ENCODE assay signal across 17 cellular contexts in genomic region chr10:82378146-82378545, GRCh38.
DNase-seq lines count a peak whose midpoint lies in the region; ATAC-seq and TF ChIP-seq lines count a peak whose summit lies in the region.
"Had no signal": no experiment of that assay in that cellular context is flagged by ENCODE, and none has a peak within 500 bp of the region (broad histone marks: within the 10 kb centered on the region; RNA-seq: fewer than 3 reads in every experiment).

No MANE protein-coding gene starts in this region.

- peaks cover 7% of the 10 kb centered on the region for H3K4me1 Mint-ChIP-seq in mesothelial cell of epicardium
- no peaks in the 10 kb centered on the region for H3K4me1 Mint-ChIP-seq in stimulated activated naive CD8-positive, alpha-beta T cell treated with anti-CD3 and anti-CD28 coated beads, Interleukin-15, amount 100 ng/mL, for 72 hours
- H3K4me1 Mint-ChIP-seq: activated naive CD8-positive, alpha-beta T cell treated with anti-CD3 and anti-CD28 coated beads, Interleukin-2, amount 10 ng/mL, durations not matched to agents 7 days and 5 days; B cell; stimulated activated memory B cell treated with anti-CD40 and anti-IgM and Interleukin-4, amounts not matched to agents 10 μg/mL and 1 μg/mL and 100 μg/mL, for 72 hours had no signal

- peak overlapping the region; percentile 30 for H3K27ac Mint-ChIP-seq in mesothelial cell of epicardium
- no peak overlapping the region for H3K27ac Mint-ChIP-seq in stimulated activated naive CD8-positive, alpha-beta T cell treated with anti-CD3 and anti-CD28 coated beads, Interleukin-15, amount 100 ng/mL, for 72 hours
- H3K27ac Mint-ChIP-seq: activated naive CD8-positive, alpha-beta T cell treated with anti-CD3 and anti-CD28 coated beads, Interleukin-2, amount 10 ng/mL, durations not matched to agents 7 days and 5 days; B cell; stimulated activated memory B cell treated with anti-CD40 and anti-IgM and Interleukin-4, amounts not matched to agents 10 μg/mL and 1 μg/mL and 100 μg/mL, for 72 hours had no signal

- no peaks in the 10 kb centered on the region for H3K9me3 Mint-ChIP-seq in mesothelial cell of epicardium
- peaks cover 0 to 12% of the 10 kb centered on the region in 2 donors for H3K9me3 Mint-ChIP-seq in stimulated activated naive CD8-positive, alpha-beta T cell treated with anti-CD3 and anti-CD28 coated beads, Interleukin-15, amount 100 ng/mL, for 72 hours

- TF ChIP-seq CTCF in mesothelial cell of epicardium (IDR thresholded peaks at IDR 0.05; ENCODE audit: unreplicated experiment) = no peak

- H3K27me3 Mint-ChIP-seq in mesothelial cell of epicardium (ENCODE audit: low read depth) = peaks cover 10% of the 10 kb centered on the region
- H3K27me3 Mint-ChIP-seq in stimulated activated naive CD8-positive, alpha-beta T cell treated with anti-CD3 and anti-CD28 coated beads, Interleukin-15, amount 100 ng/mL, for 72 hours = no peaks in the 10 kb centered on the region
- H3K27me3 Mint-ChIP-seq: activated naive CD8-positive, alpha-beta T cell treated with anti-CD3 and anti-CD28 coated beads, Interleukin-2, amount 10 ng/mL, durations not matched to agents 7 days and 5 days; B cell; stimulated activated memory B cell treated with anti-CD40 and anti-IgM and Interleukin-4, amounts not matched to agents 10 μg/mL and 1 μg/mL and 100 μg/mL, for 72 hours had no signal

- no peak overlapping the region for H3K4me3 Mint-ChIP-seq in mesothelial cell of epicardium
- no peak overlapping the region for H3K4me3 Mint-ChIP-seq in stimulated activated naive CD8-positive, alpha-beta T cell treated with anti-CD3 and anti-CD28 coated beads, Interleukin-15, amount 100 ng/mL, for 72 hours
- H3K4me3 Mint-ChIP-seq: activated naive CD8-positive, alpha-beta T cell treated with anti-CD3 and anti-CD28 coated beads, Interleukin-2, amount 10 ng/mL, durations not matched to agents 7 days and 5 days; B cell; stimulated activated memory B cell treated with anti-CD40 and anti-IgM and Interleukin-4, amounts not matched to agents 10 μg/mL and 1 μg/mL and 100 μg/mL, for 72 hours had no signal

- ATAC-seq in GM21619 (IDR thresholded peaks at IDR 0.05; ENCODE audit: unreplicated experiment) (no peak), HG03159 (IDR thresholded peaks at IDR 0.05; ENCODE audit: unreplicated experiment) (no peak)
- no peak for ATAC-seq in stimulated activated naive CD8-positive, alpha-beta T cell treated with anti-CD3 and anti-CD28 coated beads, Interleukin-15, amount 100 ng/mL, for 72 hours
- ATAC-seq: HCT116; mucosa of descending colon; stimulated activated memory B cell treated with anti-CD40 and anti-IgM and Interleukin-4, amounts not matched to agents 10 μg/mL and 1 μg/mL and 100 μg/mL, for 72 hours had no signal

- H3K36me3 Mint-ChIP-seq in mesothelial cell of epicardium = no peaks in the 10 kb centered on the region
- H3K36me3 Mint-ChIP-seq: activated naive CD8-positive, alpha-beta T cell treated with anti-CD3 and anti-CD28 coated beads, Interleukin-2, amount 10 ng/mL, durations not matched to agents 7 days and 5 days; stimulated activated memory B cell treated with anti-CD40 and anti-IgM and Interleukin-4, amounts not matched to agents 10 μg/mL and 1 μg/mL and 100 μg/mL, for 72 hours had no signal

- peak; percentile 28 for DNase-seq in COLO829 (ENCODE audit: low spot score)
- DNase-seq in RKO (ENCODE audit: low spot score) = peak; percentile 2
- DNase-seq in fibroblast of gingiva (ENCODE audit: low read depth) = peak; percentile 34
- DNase-seq in mesothelial cell of epicardium (ENCODE audit: low spot score in 2 of 2, unreplicated experiment in 2 of 2) = no peak
- DNase-seq in stimulated activated naive CD8-positive, alpha-beta T cell treated with anti-CD3 and anti-CD28 coated beads, Interleukin-15, amount 100 ng/mL, for 72 hours = no peak
- DNase-seq in NCI-H774 (lab: John Stamatoyannopoulos, UW) = no peak
- DNase-seq: activated CD4-positive, alpha-beta T cell treated with anti-CD3 and anti-CD28 coated beads, Interleukin-2, amount 50 U/mL, for 1 hour; activated naive CD8-positive, alpha-beta T cell treated with anti-CD3 and anti-CD28 coated beads, Interleukin-2, amount 10 ng/mL, durations not matched to agents 7 days and 5 days; erythroblast; NCI-H1092 treated with DMSO at 0.1 percent for 48 hours; SHP77 had no signal

Comparison
In these comparisons a context has a peak if more than half of its experiments do, and no peak if none do; other contexts are left out.
1. DNase-seq: peak in COLO829 (single experiment), RKO (single experiment) and fibroblast of gingiva (single experiment); none in mesothelial cell of epicardium (0 of 2), stimulated activated naive CD8-positive, alpha-beta T cell treated with anti-CD3 and anti-CD28 coated beads, Interleukin-15, amount 100 ng/mL, for 72 hours (0 of 2) and NCI-H774 (single experiment).